In the genomic region with DNA sequence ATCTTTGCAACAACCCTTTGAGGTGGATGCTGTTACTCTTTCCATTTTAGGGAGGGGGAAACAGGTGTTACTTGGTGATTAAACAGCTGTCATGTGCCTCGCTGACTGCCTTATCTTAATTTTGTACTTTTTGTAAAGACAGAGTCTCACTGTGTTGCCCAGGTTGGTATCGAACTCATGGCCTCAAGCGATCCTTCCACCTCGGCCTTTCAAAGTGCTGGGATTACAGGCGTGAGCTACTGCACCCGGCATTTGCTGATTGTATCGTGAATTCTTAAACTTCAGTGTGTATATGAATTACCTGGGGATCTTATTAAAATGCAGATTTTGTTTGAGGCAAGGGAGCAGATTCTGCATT, we compare ENCODE assay signal across 1 cellular context.
TF ChIP-seq lines count a peak whose summit lies in the region.

No MANE protein-coding gene starts in this region.

TF ChIP-seq in HepG2, 621 proteins besides CTCF, POLR2A, EP300 and RAD21:
- no peak for TF ChIP-seq ZNF629 (CRISPR knock-in tag; conservative IDR thresholded peaks at IDR 0.05)
- TF ChIP-seq, protein P1, sequence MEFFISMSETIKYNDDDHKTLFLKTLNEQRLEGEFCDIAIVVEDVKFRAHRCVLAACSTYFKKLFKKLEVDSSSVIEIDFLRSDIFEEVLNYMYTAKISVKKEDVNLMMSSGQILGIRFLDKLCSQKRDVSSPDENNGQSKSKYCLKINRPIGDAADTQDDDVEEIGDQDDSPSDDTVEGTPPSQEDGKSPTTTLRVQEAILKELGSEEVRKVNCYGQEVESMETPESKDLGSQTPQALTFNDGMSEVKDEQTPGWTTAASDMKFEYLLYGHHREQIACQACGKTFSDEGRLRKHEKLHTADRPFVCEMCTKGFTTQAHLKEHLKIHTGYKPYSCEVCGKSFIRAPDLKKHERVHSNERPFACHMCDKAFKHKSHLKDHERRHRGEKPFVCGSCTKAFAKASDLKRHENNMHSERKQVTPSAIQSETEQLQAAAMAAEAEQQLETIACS (CRISPR knock-in tag; IDR thresholded peaks at IDR 0.05): 0 out of 2 replicates have a peak, but pooled peaks have one; percentile 18
- TF ChIP-seq ZNF672 (CRISPR knock-in tag; IDR thresholded peaks at IDR 0.05): no peak
